Comparison of ENCODE assay signal across 26 cellular contexts in the genomic region with DNA sequence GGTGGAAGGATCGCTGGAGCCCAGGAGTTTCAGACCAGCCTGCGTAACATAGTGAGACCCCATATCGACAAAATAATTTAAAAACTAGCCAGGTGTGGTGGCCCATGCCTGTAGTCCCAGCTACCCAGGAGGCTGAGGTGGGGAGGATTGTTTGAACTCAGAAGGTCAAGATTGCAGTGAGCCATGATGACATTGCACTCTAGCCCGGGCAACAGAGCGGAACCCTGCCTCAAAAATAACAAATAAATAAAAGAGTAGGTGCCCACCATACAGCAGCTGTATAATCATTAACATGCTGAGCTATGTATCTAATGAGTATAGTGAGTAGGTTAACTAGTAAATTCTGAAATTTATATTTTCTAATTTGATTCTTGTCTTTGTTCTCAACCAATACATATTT.
"Had no signal": no experiment of that assay in that cellular context is flagged by ENCODE, and none has a peak within 500 bp of the region (broad histone marks: within the 10 kb centered on the region; RNA-seq: fewer than 3 reads in every experiment).

No MANE protein-coding gene starts in this region.

- H3K27ac ChIP-seq: RWPE1, SJSA1 had no signal

- DNase-seq: activated B cell treated with CpG ODN at 0.5 μM for 24 hours; activated CD4-positive, alpha-beta T cell treated with anti-CD3 and anti-CD28 coated beads for 1 hour; activated CD4-positive, alpha-beta T cell treated with anti-CD3 and anti-CD28 coated beads, Interleukin-2, amount 10 ng/mL, durations not matched to agents 24 days and 14 days; activated CD4-positive, alpha-beta T cell treated with anti-CD3 and anti-CD28 coated beads, Interleukin-2, amount 50 U/mL, for 48 hours; activated CD8-positive, alpha-beta memory T cell treated with anti-CD3 and anti-CD28 coated beads for 24 hours; activated gamma-delta T cell; activated naive CD4-positive, alpha-beta T cell treated with anti-CD3 and anti-CD28 coated beads for 36 hours; activated T-cell treated with anti-CD3 and anti-CD28 coated beads, Interleukin-2, amount 50 U/mL, for 4 hours; Karpas-422; MM.1S; NCI-H1105; NCI-H1436; NCI-H187; NCI-H2081; NCI-H510A treated with DMSO at 0.1 percent for 48 hours; NCI-H69; NK-92 treated with Interleukin-12 subunit alpha and Interleukin-12 subunit beta, amount 100 ng/mL, for 24 hours; OCI-M1; Right ventricle myocardium superior; T-helper 17 cell; T-helper 9 cell had no signal

- H3K4me3 Mint-ChIP-seq: activated B cell treated with CpG ODN at 0.5 μM for 24 hours; activated CD4-positive, alpha-beta T cell treated with anti-CD3 and anti-CD28 coated beads, Interleukin-2, amount 10 ng/mL, durations not matched to agents 24 days and 14 days; activated naive CD4-positive, alpha-beta T cell treated with anti-CD3 and anti-CD28 coated beads for 36 hours; activated naive CD8-positive, alpha-beta T cell; activated T-cell treated with anti-CD3 and anti-CD28 coated beads, Interleukin-2, amount 50 U/mL, for 4 hours; activated T-helper 17 cell treated with anti-CD3 and anti-CD28 coated beads, Interleukin-2, amount 50 U/mL, for 72 hours; T-helper 17 cell had no signal

- H3K27me3 Mint-ChIP-seq: activated T-helper 17 cell treated with anti-CD3 and anti-CD28 coated beads, Interleukin-2, amount 50 U/mL, for 72 hours; T-helper 17 cell had no signal

- H3K9me3 Mint-ChIP-seq: activated B cell treated with CpG ODN at 0.5 μM for 24 hours; activated CD4-positive, alpha-beta T cell treated with anti-CD3 and anti-CD28 coated beads, Interleukin-2, amount 10 ng/mL, durations not matched to agents 24 days and 14 days; activated naive CD4-positive, alpha-beta T cell treated with anti-CD3 and anti-CD28 coated beads for 36 hours; activated T-cell treated with anti-CD3 and anti-CD28 coated beads, Interleukin-2, amount 50 U/mL, for 4 hours; activated T-helper 17 cell treated with anti-CD3 and anti-CD28 coated beads, Interleukin-2, amount 50 U/mL, for 72 hours had no signal

- ATAC-seq: activated T-cell treated with anti-CD3 and anti-CD28 coated beads, Interleukin-2, amount 50 U/mL, for 4 hours; activated T-helper 17 cell treated with anti-CD3 and anti-CD28 coated beads, Interleukin-2, amount 50 U/mL, for 72 hours; Panc1; T-helper 17 cell had no signal

- H3K27ac Mint-ChIP-seq: activated B cell treated with CpG ODN at 0.5 μM for 24 hours; activated CD4-positive, alpha-beta T cell treated with anti-CD3 and anti-CD28 coated beads, Interleukin-2, amount 10 ng/mL, durations not matched to agents 24 days and 14 days; activated naive CD4-positive, alpha-beta T cell treated with anti-CD3 and anti-CD28 coated beads for 36 hours; activated naive CD8-positive, alpha-beta T cell; activated T-helper 17 cell treated with anti-CD3 and anti-CD28 coated beads, Interleukin-2, amount 50 U/mL, for 72 hours; T-helper 17 cell had no signal

- H3K4me3 ChIP-seq: SJSA1 had no signal

- H3K27me3 ChIP-seq: SJSA1 had no signal

- H3K9me3 ChIP-seq: SJSA1 had no signal

- H3K4me1 Mint-ChIP-seq: activated CD4-positive, alpha-beta T cell treated with anti-CD3 and anti-CD28 coated beads, Interleukin-2, amount 10 ng/mL, durations not matched to agents 24 days and 14 days; activated T-helper 17 cell treated with anti-CD3 and anti-CD28 coated beads, Interleukin-2, amount 50 U/mL, for 72 hours; T-helper 17 cell had no signal
